ENCODE assay signal across 20 cellular contexts in the genomic region with DNA sequence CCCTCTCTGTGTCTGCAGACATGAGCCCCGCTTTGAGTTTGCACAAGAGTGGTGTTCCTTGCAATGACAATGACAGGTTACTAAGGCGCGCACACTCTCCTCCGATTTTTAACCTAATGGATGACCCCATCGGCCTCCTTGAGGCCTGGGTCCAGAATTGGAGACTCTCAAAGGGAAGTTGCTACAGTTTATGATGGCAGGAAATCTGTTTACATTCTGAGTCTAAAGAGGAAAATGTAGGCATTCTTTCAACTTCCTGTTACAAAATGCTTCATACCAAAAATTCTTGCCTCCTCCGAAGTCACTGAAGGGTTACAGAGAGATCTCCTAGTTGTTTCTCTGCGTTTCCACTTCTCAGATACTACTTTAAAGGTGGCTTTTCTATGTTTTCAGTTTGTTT.
DNase-seq lines count a peak whose midpoint lies in the region; ATAC-seq, FAIRE-seq and TF ChIP-seq lines count a peak whose summit lies in the region.
"Had no signal": no experiment of that assay in that cellular context is flagged by ENCODE, and none has a peak within 500 bp of the region (broad histone marks: within the 10 kb centered on the region; RNA-seq: fewer than 3 reads in every experiment).

No MANE protein-coding gene starts in this region.

- H3K4me1 Mint-ChIP-seq in MCF 10A (ENCODE audit: insufficient read depth, unreplicated experiment) (peaks cover 5% of the 10 kb centered on the region), astrocyte (ENCODE audit: low read depth, unreplicated experiment) (peaks cover 39% of the 10 kb centered on the region), glutamatergic neuron (ENCODE audit: low read depth, unreplicated experiment) (peaks cover 4% of the 10 kb centered on the region)
- H3K4me1 Mint-ChIP-seq in CD8-positive, alpha-beta memory T cell: peaks cover 6 to 22% (median 11%) of the 10 kb centered on the region in 3 donors
- peaks cover 10% of the 10 kb centered on the region for H3K4me1 Mint-ChIP-seq in activated CD8-positive, alpha-beta T cell treated with anti-CD3 and anti-CD28 coated beads for 36 hours (ENCODE audit: low read depth)
- H3K4me1 Mint-ChIP-seq: IgD-negative memory B cell had no signal

- H3K4me3 Mint-ChIP-seq in MCF 10A (ENCODE audit: unreplicated experiment) (no peak overlapping the region), astrocyte (ENCODE audit: unreplicated experiment) (no peak overlapping the region), glutamatergic neuron (ENCODE audit: unreplicated experiment) (no peak overlapping the region)
- H3K4me3 Mint-ChIP-seq in CD8-positive, alpha-beta memory T cell: no peak overlapping the region
- H3K4me3 Mint-ChIP-seq in activated CD8-positive, alpha-beta T cell treated with anti-CD3 and anti-CD28 coated beads for 36 hours: no peak overlapping the region
- H3K4me3 Mint-ChIP-seq: activated CD4-positive, alpha-beta memory T cell treated with anti-CD3 and anti-CD28 coated beads for 36 hours; IgD-negative memory B cell had no signal

- H3K4me2 ChIP-seq in mammary epithelial cell (ENCODE audit: insufficient read depth, low read depth, low read length): no peak overlapping the region
- H3K4me2 ChIP-seq in astrocyte (ENCODE audit: low read length): peak overlapping the region; percentile 62

- no peaks in the 10 kb centered on the region for H3K36me3 ChIP-seq in mammary epithelial cell (ENCODE audit: insufficient read depth, low read length)
- H3K36me3 ChIP-seq in astrocyte (ENCODE audit: insufficient read depth, low read length): no peaks in the 10 kb centered on the region
- H3K36me3 ChIP-seq in CD8-positive, alpha-beta memory T cell (ENCODE audit: insufficient read depth, low read length): no peaks in the 10 kb centered on the region
- H3K36me3 ChIP-seq: heart right ventricle had no signal

- ATAC-seq in activated CD8-positive, alpha-beta T cell treated with anti-CD3 and anti-CD28 coated beads for 36 hours: no peak
- ATAC-seq: GM12878, heart right ventricle, Right ventricle myocardium inferior had no signal

- no TSS peak for BruUV-seq in MCF 10A (replicated peaks; lab: Mats Ljungman, UMichigan)
- no TSS peak for BruUV-seq in mammary epithelial cell (replicated peaks; lab: Mats Ljungman, UMichigan)

- H3K4me3 ChIP-seq in mammary epithelial cell (replicated peaks in 1 of 3; ENCODE audit: insufficient read depth in 1 of 3, low read depth in 2 of 3, low read length in 3 of 3) (no peak overlapping the region), astrocyte (ENCODE audit: insufficient read depth, low read depth, low read length) (no peak overlapping the region)
- H3K4me3 ChIP-seq in CD8-positive, alpha-beta memory T cell (ENCODE audit: low read length): no peak overlapping the region
- H3K4me3 ChIP-seq: GM12878, heart right ventricle, lung, testis had no signal

- H3K9me3 ChIP-seq in mammary epithelial cell (replicated peaks; ENCODE audit: insufficient read depth, low read length) (no peaks in the 10 kb centered on the region), astrocyte (ENCODE audit: insufficient read depth, low read depth, low read length) (no peaks in the 10 kb centered on the region)
- H3K9me3 ChIP-seq in CD8-positive, alpha-beta memory T cell (ENCODE audit: low read length): no peaks in the 10 kb centered on the region
- H3K9me3 ChIP-seq: heart right ventricle, testis had no signal

- H3K4me1 ChIP-seq in mammary epithelial cell (ENCODE audit: insufficient read depth, low read length): peaks cover 4% of the 10 kb centered on the region
- peaks cover 26% of the 10 kb centered on the region for H3K4me1 ChIP-seq in astrocyte (ENCODE audit: insufficient read depth, low read length)
- peaks cover 4% of the 10 kb centered on the region for H3K4me1 ChIP-seq in CD8-positive, alpha-beta memory T cell (ENCODE audit: insufficient read depth, low read length)
- H3K4me1 ChIP-seq: testis had no signal

- in situ Hi-C loops in mammary epithelial cell (cut with MboI; ENCODE audit: low sequenced_read_pairs in 2 of 2): no loop called here

- TF ChIP-seq CTCF in MCF 10A (IDR thresholded peaks at IDR 0.05; ENCODE audit: unreplicated experiment) (no peak), mammary epithelial cell (conservative IDR thresholded peaks at IDR 0.05 in 1 of 2, IDR thresholded peaks at IDR 0.05 in 1 of 2; ENCODE audit: extremely low read depth in 1 of 2, insufficient read depth in 1 of 2, low read depth in 1 of 2, low read length in 2 of 2) (no peak), astrocyte (IDR thresholded peaks at IDR 0.05; ENCODE audit: insufficient read depth, low read depth, low read length) (no peak), glutamatergic neuron (IDR thresholded peaks at IDR 0.05; ENCODE audit: partially characterized antibody, unreplicated experiment) (no peak)
- no peak for TF ChIP-seq CTCF in activated CD8-positive, alpha-beta T cell treated with anti-CD3 and anti-CD28 coated beads for 36 hours (IDR thresholded peaks at IDR 0.05)

- CTCF ChIA-PET in MCF 10A (lab: Yijun Ruan, JAX) (no interaction called here), mammary epithelial cell (lab: Charles Lee; ENCODE audit: low non-redundant PET) (no interaction called here)
- CTCF ChIA-PET in CD8-positive, alpha-beta memory T cell (lab: Charles Lee): no interaction called here
- CTCF ChIA-PET in activated CD8-positive, alpha-beta T cell treated with anti-CD3 and anti-CD28 coated beads for 36 hours (lab: Charles Lee): no interaction called here

- H3K27me3 ChIP-seq in mammary epithelial cell (ENCODE audit: insufficient read depth, low read length): no peaks in the 10 kb centered on the region
- peaks cover 10% of the 10 kb centered on the region for H3K27me3 ChIP-seq in astrocyte (ENCODE audit: insufficient read depth, low read length)
- H3K27me3 ChIP-seq in CD8-positive, alpha-beta memory T cell (ENCODE audit: insufficient read depth, low read length, poor library complexity, severe bottlenecking): no peaks in the 10 kb centered on the region
- H3K27me3 ChIP-seq: testis had no signal

- H2AFZ ChIP-seq in mammary epithelial cell (ENCODE audit: low read depth, low read length): no peak overlapping the region
- H2AFZ ChIP-seq in astrocyte (ENCODE audit: low read depth, low read length): no peak overlapping the region

- FAIRE-seq in astrocyte (lab: Jason Lieb, UNC): peak; percentile 66
- FAIRE-seq: GM12878 had no signal

- dilution Hi-C loops in mammary epithelial cell (cut with HindIII; ENCODE audit: low sequenced_read_pairs): no loop called here

- peak; percentile 34 for DNase-seq in MCF 10A (ENCODE audit: unreplicated experiment)
- no peak for DNase-seq in mammary epithelial cell
- DNase-seq in astrocyte (ENCODE audit: low read depth): peak; percentile 54
- DNase-seq in iris pigment epithelial cell (ENCODE audit: low read depth): peak; percentile 75
- DNase-seq in NCI-H526 treated with DMSO at 0.1 percent for 48 hours (lab: John Stamatoyannopoulos, UW): no peak
- no peak for DNase-seq in CD8-positive, alpha-beta memory T cell
- no peak for DNase-seq in glutamatergic neuron
- no peak for DNase-seq in activated CD8-positive, alpha-beta T cell treated with anti-CD3 and anti-CD28 coated beads for 36 hours
- DNase-seq: activated CD4-positive, alpha-beta memory T cell treated with anti-CD3 and anti-CD28 coated beads for 36 hours; effector CD4-positive, alpha-beta T cell; heart right ventricle; NCI-H1436 treated with DMSO at 0.1 percent for 48 hours; NCI-H748 treated with DMSO at 0.1 percent for 48 hours; nucleus accumbens; testis had no signal

- no peaks in the 10 kb centered on the region for H3K9me3 Mint-ChIP-seq in MCF 10A (ENCODE audit: unreplicated experiment)
- peaks cover 3% of the 10 kb centered on the region for H3K9me3 Mint-ChIP-seq in astrocyte (ENCODE audit: unreplicated experiment)
- peaks cover 0 to 2% (median 0%) of the 10 kb centered on the region in 5 donors for H3K9me3 Mint-ChIP-seq in CD8-positive, alpha-beta memory T cell
- no peaks in the 10 kb centered on the region for H3K9me3 Mint-ChIP-seq in glutamatergic neuron (ENCODE audit: unreplicated experiment)
- H3K9me3 Mint-ChIP-seq in activated CD8-positive, alpha-beta T cell treated with anti-CD3 and anti-CD28 coated beads for 36 hours: no peaks in the 10 kb centered on the region
- H3K9me3 Mint-ChIP-seq: activated CD4-positive, alpha-beta memory T cell treated with anti-CD3 and anti-CD28 coated beads for 36 hours; activated T-helper 2 cell treated with anti-CD3 and anti-CD28 coated beads, Interferon-gamma antibody, Interleukin-2, Interleukin-4, amounts not matched to agents 10 μg/mL and 5 μg/mL and 100 μg/mL, durations not matched to agents 14 hours and 24 hours and 36 hours had no signal

- H4K20me1 ChIP-seq in mammary epithelial cell (ENCODE audit: insufficient read depth, low read length) (no peaks in the 10 kb centered on the region), astrocyte (ENCODE audit: insufficient read depth, low read length) (no peaks in the 10 kb centered on the region)

- H3K27me3 Mint-ChIP-seq in MCF 10A (ENCODE audit: insufficient read depth, unreplicated experiment): peaks cover 58% of the 10 kb centered on the region
- H3K27me3 Mint-ChIP-seq in astrocyte (ENCODE audit: low read depth, unreplicated experiment): peaks cover 2% of the 10 kb centered on the region
- H3K27me3 Mint-ChIP-seq in CD8-positive, alpha-beta memory T cell: peaks cover 22 to 55% of the 10 kb centered on the region in 2 donors
- H3K27me3 Mint-ChIP-seq in glutamatergic neuron (ENCODE audit: unreplicated experiment): peaks cover 7% of the 10 kb centered on the region
- H3K27me3 Mint-ChIP-seq in activated CD8-positive, alpha-beta T cell treated with anti-CD3 and anti-CD28 coated beads for 36 hours: peaks cover 65% of the 10 kb centered on the region

- no peak overlapping the region for H3K27ac ChIP-seq in mammary epithelial cell (ENCODE audit: insufficient read depth, low read depth, low read length)
- no peak overlapping the region for H3K27ac ChIP-seq in astrocyte (ENCODE audit: low read depth, low read length)
- no peak overlapping the region for H3K27ac ChIP-seq in CD8-positive, alpha-beta memory T cell (ENCODE audit: low read depth, low read length)
- H3K27ac ChIP-seq: heart right ventricle, testis had no signal

- H3K9ac ChIP-seq in mammary epithelial cell (ENCODE audit: insufficient read depth, low read length) (no peak overlapping the region), astrocyte (ENCODE audit: low read length) (no peak overlapping the region)

- POLR2A ChIA-PET in MCF 10A (lab: Yijun Ruan, JAX): no interaction called here
- POLR2A ChIA-PET in CD8-positive, alpha-beta memory T cell (lab: Charles Lee): no interaction called here
- POLR2A ChIA-PET in activated CD8-positive, alpha-beta T cell treated with anti-CD3 and anti-CD28 coated beads for 36 hours (lab: Charles Lee): no interaction called here

- H3K27ac Mint-ChIP-seq in MCF 10A (ENCODE audit: low read depth, unreplicated experiment) (no peak overlapping the region), astrocyte (ENCODE audit: unreplicated experiment) (peak overlapping the region; percentile 43), glutamatergic neuron (ENCODE audit: unreplicated experiment) (no peak overlapping the region)
- no peak overlapping the region for H3K27ac Mint-ChIP-seq in CD8-positive, alpha-beta memory T cell
- no peak overlapping the region for H3K27ac Mint-ChIP-seq in activated CD8-positive, alpha-beta T cell treated with anti-CD3 and anti-CD28 coated beads for 36 hours
- H3K27ac Mint-ChIP-seq: activated CD4-positive, alpha-beta memory T cell treated with anti-CD3 and anti-CD28 coated beads for 36 hours; activated T-helper 2 cell treated with anti-CD3 and anti-CD28 coated beads, Interferon-gamma antibody, Interleukin-2, Interleukin-4, amounts not matched to agents 10 μg/mL and 5 μg/mL and 100 μg/mL, durations not matched to agents 14 hours and 24 hours and 36 hours; IgD-negative memory B cell had no signal

- no peaks in the 10 kb centered on the region for H3K36me3 Mint-ChIP-seq in MCF 10A (ENCODE audit: insufficient read depth, unreplicated experiment)
- no peaks in the 10 kb centered on the region for H3K36me3 Mint-ChIP-seq in astrocyte (ENCODE audit: low read depth, unreplicated experiment)
- no peaks in the 10 kb centered on the region for H3K36me3 Mint-ChIP-seq in CD8-positive, alpha-beta memory T cell
- H3K36me3 Mint-ChIP-seq in glutamatergic neuron (ENCODE audit: unreplicated experiment): peaks cover 10% of the 10 kb centered on the region
- no peaks in the 10 kb centered on the region for H3K36me3 Mint-ChIP-seq in activated CD8-positive, alpha-beta T cell treated with anti-CD3 and anti-CD28 coated beads for 36 hours (ENCODE audit: low read depth)
- H3K36me3 Mint-ChIP-seq: activated CD4-positive, alpha-beta memory T cell treated with anti-CD3 and anti-CD28 coated beads for 36 hours had no signal

- WGBS in mammary epithelial cell (ENCODE audit: low coverage, missing lambda C conversion rate): 63% methylated on average over 6 of the region's 7 CpGs

- intact Hi-C loops in MCF 10A (cut with micrococcal nuclease): no loop called here
- intact Hi-C loops in mammary epithelial cell (cut with micrococcal nuclease): loop anchor here (10.0 kb wide), 1 partner anchor 134 kb away; no protein-coding TSS in a partner anchor
- intact Hi-C loops in activated CD8-positive, alpha-beta T cell treated with anti-CD3 and anti-CD28 coated beads for 36 hours (cut with micrococcal nuclease): no loop called here

- H3K79me2 ChIP-seq in mammary epithelial cell (ENCODE audit: insufficient read depth, low read length): no peaks in the 10 kb centered on the region
- H3K79me2 ChIP-seq in astrocyte (ENCODE audit: insufficient read depth, low read length): no peaks in the 10 kb centered on the region

Comparison
In these comparisons a context has a peak if more than half of its experiments do, and no peak if none do; other contexts are left out.
1. DNase-seq: peak in MCF 10A (single experiment), astrocyte (single experiment) and iris pigment epithelial cell (single experiment); none in mammary epithelial cell (single experiment), NCI-H526 treated with DMSO at 0.1 percent for 48 hours (single experiment), CD8-positive, alpha-beta memory T cell (0 of 5), glutamatergic neuron (single experiment) and activated CD8-positive, alpha-beta T cell treated with anti-CD3 and anti-CD28 coated beads for 36 hours (single experiment).